Comparison of ENCODE assay signal across 19 cellular contexts in the genomic region with DNA sequence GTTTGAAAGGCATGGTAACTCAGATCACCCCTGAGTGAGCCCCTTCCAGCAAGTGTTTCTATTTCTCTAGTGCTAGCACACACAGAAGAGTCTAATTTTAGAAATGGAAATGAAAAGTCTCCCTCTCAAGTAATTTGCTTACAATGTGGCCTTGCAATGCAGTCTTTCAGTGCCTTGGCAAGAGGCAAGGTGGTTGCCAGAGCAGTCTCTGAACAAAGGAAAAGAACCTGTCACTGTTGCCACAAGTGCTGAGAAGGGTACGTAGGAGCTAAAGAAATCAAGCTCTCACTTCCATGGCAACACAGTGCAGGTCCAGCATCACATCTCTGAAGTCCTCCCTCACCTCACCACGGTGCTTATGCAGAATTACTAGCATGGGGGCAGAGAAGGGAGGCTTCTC.
DNase-seq lines count a peak whose midpoint lies in the region; ATAC-seq, FAIRE-seq and TF ChIP-seq lines count a peak whose summit lies in the region.
"Had no signal": no experiment of that assay in that cellular context is flagged by ENCODE, and none has a peak within 500 bp of the region (broad histone marks: within the 10 kb centered on the region; RNA-seq: fewer than 3 reads in every experiment).

No MANE protein-coding gene starts in this region.

- TF ChIP-seq RAD21 in HepG2 (CRISPR knock-in tag; IDR thresholded peaks at IDR 0.05): no peak

- H3K36me3 ChIP-seq in body of pancreas (replicated peaks in 1 of 2; ENCODE audit: insufficient read depth in 1 of 2, low read depth in 2 of 2): no peaks in the 10 kb centered on the region
- no peaks in the 10 kb centered on the region for H3K36me3 ChIP-seq in HepG2 (replicated peaks in 1 of 2; ENCODE audit: control insufficient read depth in 1 of 2, insufficient read depth in 2 of 2, low read length in 2 of 2)
- H3K36me3 ChIP-seq: BLaER1 treated with 17β-estradiol and CSF1 and Interleukin-3, amounts not matched to agents 10 nM and 100 nM; cardiac muscle cell had no signal

- no peak overlapping the region for H2AFZ ChIP-seq in HepG2 (ENCODE audit: low read length)

- no peak overlapping the region for H3K4me2 ChIP-seq in HepG2 (ENCODE audit: low read depth, low read length)
- H3K4me2 ChIP-seq: BLaER1 treated with 17β-estradiol and CSF1 and Interleukin-3, amounts not matched to agents 10 nM and 100 nM; smooth muscle cell had no signal

- no peak overlapping the region for H3K9ac ChIP-seq in HepG2 (ENCODE audit: insufficient read depth, low read depth, low read length)
- H3K9ac ChIP-seq: BLaER1 treated with 17β-estradiol and CSF1 and Interleukin-3, amounts not matched to agents 10 nM and 100 nM had no signal

- no peak overlapping the region for H3K27ac ChIP-seq in body of pancreas
- H3K27ac ChIP-seq in HepG2 (ENCODE audit: extremely low read length, insufficient read depth, low read length): no peak overlapping the region
- H3K27ac ChIP-seq: BLaER1 treated with 17β-estradiol and CSF1 and Interleukin-3, amounts not matched to agents 10 nM and 100 nM; cardiac muscle cell had no signal

- no peaks in the 10 kb centered on the region for H3K27me3 Mint-ChIP-seq in stimulated activated memory B cell treated with anti-CD40 and anti-IgM and Interleukin-4, amounts not matched to agents 10 μg/mL and 1 μg/mL and 100 μg/mL, for 72 hours
- H3K27me3 Mint-ChIP-seq: activated naive CD8-positive, alpha-beta T cell treated with anti-CD3 and anti-CD28 coated beads for 36 hours; stimulated activated naive CD8-positive, alpha-beta T cell treated with anti-CD3 and anti-CD28 coated beads, Interleukin-15, amount 100 ng/mL, for 72 hours had no signal

- no peaks in the 10 kb centered on the region for H3K4me1 Mint-ChIP-seq in stimulated activated memory B cell treated with anti-CD40 and anti-IgM and Interleukin-4, amounts not matched to agents 10 μg/mL and 1 μg/mL and 100 μg/mL, for 72 hours
- H3K4me1 Mint-ChIP-seq: activated naive CD8-positive, alpha-beta T cell treated with anti-CD3 and anti-CD28 coated beads for 36 hours; stimulated activated naive CD8-positive, alpha-beta T cell treated with anti-CD3 and anti-CD28 coated beads, Interleukin-15, amount 100 ng/mL, for 72 hours had no signal

- no peak for FAIRE-seq in HepG2 (lab: Jason Lieb, UNC)
- FAIRE-seq: K562 had no signal

- POLR2A ChIA-PET in HepG2 (lab: Yijun Ruan, JAX): no interaction called here

- no peaks in the 10 kb centered on the region for H3K4me1 ChIP-seq in body of pancreas
- H3K4me1 ChIP-seq in HepG2 (ENCODE audit: insufficient read depth, low read length): no peaks in the 10 kb centered on the region
- H3K4me1 ChIP-seq: BLaER1 treated with 17β-estradiol and CSF1 and Interleukin-3, amounts not matched to agents 10 nM and 100 nM had no signal

- BruUV-seq in HepG2 (replicated peaks; lab: Mats Ljungman, UMichigan): no TSS peak

- no peak for TF ChIP-seq EP300 in HepG2 (IDR thresholded peaks at IDR 0.05; ENCODE audit: low read depth in 2 of 2, low read length in 2 of 2)
- no peak for TF ChIP-seq EP300 in HepG2 (CRISPR knock-in tag; IDR thresholded peaks at IDR 0.05; ENCODE audit: borderline replicate concordance)

- no peaks in the 10 kb centered on the region for H3K27me3 ChIP-seq in body of pancreas
- no peaks in the 10 kb centered on the region for H3K27me3 ChIP-seq in HepG2 (ENCODE audit: control insufficient read depth in 1 of 2, insufficient read depth in 2 of 2, low read length in 2 of 2)
- H3K27me3 ChIP-seq: BLaER1 treated with 17β-estradiol and CSF1 and Interleukin-3, amounts not matched to agents 10 nM and 100 nM; cardiac muscle cell had no signal

- peak; percentile 41 for ATAC-seq in GM18909 (IDR thresholded peaks at IDR 0.05; ENCODE audit: poor library complexity, unreplicated experiment)
- peak; percentile 73 for ATAC-seq in HG02798 (IDR thresholded peaks at IDR 0.05; ENCODE audit: poor library complexity, unreplicated experiment)
- peak; percentile 71 for ATAC-seq in stimulated activated memory B cell treated with anti-CD40 and anti-IgM and Interleukin-4, amounts not matched to agents 10 μg/mL and 1 μg/mL and 100 μg/mL, for 72 hours
- no peak for ATAC-seq in body of pancreas
- no peak for ATAC-seq in HepG2
- ATAC-seq: K562; stimulated activated naive CD8-positive, alpha-beta T cell treated with anti-CD3 and anti-CD28 coated beads, Interleukin-15, amount 100 ng/mL, for 72 hours had no signal

- no peak overlapping the region for H3K27ac Mint-ChIP-seq in stimulated activated memory B cell treated with anti-CD40 and anti-IgM and Interleukin-4, amounts not matched to agents 10 μg/mL and 1 μg/mL and 100 μg/mL, for 72 hours
- H3K27ac Mint-ChIP-seq: activated naive CD8-positive, alpha-beta T cell treated with anti-CD3 and anti-CD28 coated beads for 36 hours; stimulated activated naive CD8-positive, alpha-beta T cell treated with anti-CD3 and anti-CD28 coated beads, Interleukin-15, amount 100 ng/mL, for 72 hours had no signal

- intact Hi-C loops in body of pancreas (cut with DNase I): no loop called here
- intact Hi-C loops in HepG2 (cut with micrococcal nuclease; ENCODE audit: unreplicated experiment): no loop called here

- TF ChIP-seq CTCF in body of pancreas (IDR thresholded peaks at IDR 0.05) (no peak), HepG2 (CRISPR knock-in tag; IDR thresholded peaks at IDR 0.05) (no peak)

- no peaks in the 10 kb centered on the region for H3K36me3 Mint-ChIP-seq in stimulated activated memory B cell treated with anti-CD40 and anti-IgM and Interleukin-4, amounts not matched to agents 10 μg/mL and 1 μg/mL and 100 μg/mL, for 72 hours
- H3K36me3 Mint-ChIP-seq: activated naive CD8-positive, alpha-beta T cell treated with anti-CD3 and anti-CD28 coated beads for 36 hours had no signal

- DNase-seq in NCI-H526 treated with DMSO at 0.1 percent for 48 hours (lab: John Stamatoyannopoulos, UW): peak; percentile 46
- DNase-seq in body of pancreas: no peak
- DNase-seq in HepG2 (ENCODE audit: low spot score): no peak
- DNase-seq in NCI-H345 (lab: John Stamatoyannopoulos, UW): no peak
- DNase-seq: activated CD4-positive, alpha-beta T cell treated with anti-CD3 and anti-CD28 coated beads for 4 hours; activated naive CD8-positive, alpha-beta T cell treated with anti-CD3 and anti-CD28 coated beads for 36 hours; DMS53; effector memory CD4-positive, alpha-beta T cell; NCI-H146; posterior cingulate gyrus; Right ventricle myocardium superior; stimulated activated naive CD8-positive, alpha-beta T cell treated with anti-CD3 and anti-CD28 coated beads, Interleukin-15, amount 100 ng/mL, for 72 hours had no signal

- no peaks in the 10 kb centered on the region for H4K20me1 ChIP-seq in HepG2 (ENCODE audit: insufficient read depth, low read length)
- H4K20me1 ChIP-seq: BLaER1 treated with 17β-estradiol and CSF1 and Interleukin-3, amounts not matched to agents 10 nM and 100 nM had no signal

- H3K9me3 ChIP-seq in body of pancreas: no peaks in the 10 kb centered on the region
- H3K9me3 ChIP-seq in HepG2 (ENCODE audit: low read length): no peaks in the 10 kb centered on the region
- H3K9me3 ChIP-seq: BLaER1 treated with 17β-estradiol and CSF1 and Interleukin-3, amounts not matched to agents 10 nM and 100 nM had no signal

- TF ChIP-seq POLR2A in body of pancreas (IDR thresholded peaks at IDR 0.05) (no peak), HepG2 (IDR thresholded peaks at IDR 0.05; ENCODE audit: insufficient read depth in 1 of 2, low read depth in 2 of 2, low read length in 2 of 2) (no peak)

- H3K4me3 Mint-ChIP-seq in stimulated activated memory B cell treated with anti-CD40 and anti-IgM and Interleukin-4, amounts not matched to agents 10 μg/mL and 1 μg/mL and 100 μg/mL, for 72 hours: no peak overlapping the region
- H3K4me3 Mint-ChIP-seq: activated naive CD8-positive, alpha-beta T cell treated with anti-CD3 and anti-CD28 coated beads for 36 hours; stimulated activated naive CD8-positive, alpha-beta T cell treated with anti-CD3 and anti-CD28 coated beads, Interleukin-15, amount 100 ng/mL, for 72 hours had no signal

- CTCF ChIA-PET in HepG2 (lab: Yijun Ruan, JAX; ENCODE audit: low intra/inter-chr PET ratio, low total read pairs): no interaction called here

- no peaks in the 10 kb centered on the region for H3K9me3 Mint-ChIP-seq in stimulated activated memory B cell treated with anti-CD40 and anti-IgM and Interleukin-4, amounts not matched to agents 10 μg/mL and 1 μg/mL and 100 μg/mL, for 72 hours
- H3K9me3 Mint-ChIP-seq: activated naive CD8-positive, alpha-beta T cell treated with anti-CD3 and anti-CD28 coated beads for 36 hours; stimulated activated naive CD8-positive, alpha-beta T cell treated with anti-CD3 and anti-CD28 coated beads, Interleukin-15, amount 100 ng/mL, for 72 hours had no signal

- 42 to 45% methylated on average over 2 of the region's 2 CpGs for WGBS in body of pancreas, 2 donors
- 26% methylated on average over 2 of the region's 2 CpGs for WGBS in HepG2 (ENCODE audit: low lambda C conversion rate)

- H3K4me3 ChIP-seq in body of pancreas (no peak overlapping the region), HepG2 (replicated peaks in 1 of 3; ENCODE audit: insufficient read depth in 1 of 3, low read depth in 2 of 3, low read length in 3 of 3) (no peak overlapping the region)
- H3K4me3 ChIP-seq: BLaER1 treated with 17β-estradiol and CSF1 and Interleukin-3, amounts not matched to agents 10 nM and 100 nM; cardiac muscle cell; K562; smooth muscle cell had no signal

- H3K79me2 ChIP-seq in HepG2 (ENCODE audit: insufficient read depth, low read length): no peaks in the 10 kb centered on the region

- in situ Hi-C loops in HepG2 (cut with HindIII; ENCODE audit: extremely low pct_ligation_motif_present, low pct_unique_long_range_greater_than_20kb): no loop called here

TF ChIP-seq in HepG2, 621 proteins besides CTCF, POLR2A, EP300 and RAD21:
- TF ChIP-seq, protein P1, sequence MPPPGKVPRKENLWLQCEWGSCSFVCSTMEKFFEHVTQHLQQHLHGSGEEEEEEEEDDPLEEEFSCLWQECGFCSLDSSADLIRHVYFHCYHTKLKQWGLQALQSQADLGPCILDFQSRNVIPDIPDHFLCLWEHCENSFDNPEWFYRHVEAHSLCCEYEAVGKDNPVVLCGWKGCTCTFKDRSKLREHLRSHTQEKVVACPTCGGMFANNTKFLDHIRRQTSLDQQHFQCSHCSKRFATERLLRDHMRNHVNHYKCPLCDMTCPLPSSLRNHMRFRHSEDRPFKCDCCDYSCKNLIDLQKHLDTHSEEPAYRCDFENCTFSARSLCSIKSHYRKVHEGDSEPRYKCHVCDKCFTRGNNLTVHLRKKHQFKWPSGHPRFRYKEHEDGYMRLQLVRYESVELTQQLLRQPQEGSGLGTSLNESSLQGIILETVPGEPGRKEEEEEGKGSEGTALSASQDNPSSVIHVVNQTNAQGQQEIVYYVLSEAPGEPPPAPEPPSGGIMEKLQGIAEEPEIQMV (CRISPR knock-in tag; IDR thresholded peaks at IDR 0.05; ENCODE audit: low read depth): no peak
- no peak for TF ChIP-seq CC2D1A (CRISPR knock-in tag; IDR thresholded peaks at IDR 0.05)
- TF ChIP-seq CEBPG (CRISPR knock-in tag; IDR thresholded peaks at IDR 0.05): no peak
- no peak for TF ChIP-seq ZNF460 (CRISPR knock-in tag; IDR thresholded peaks at IDR 0.05; ENCODE audit: borderline replicate concordance)
- no peak for TF ChIP-seq ZNF282 (IDR thresholded peaks at IDR 0.05; ENCODE audit: partially characterized antibody)
- TF ChIP-seq MEIS1 (CRISPR knock-in tag; IDR thresholded peaks at IDR 0.05; ENCODE audit: borderline replicate concordance): no peak

Comparison
In these comparisons a context has a peak if more than half of its experiments do, and no peak if none do; other contexts are left out.
1. ATAC-seq: peak in GM18909 (single experiment), HG02798 (single experiment) and stimulated activated memory B cell treated with anti-CD40 and anti-IgM and Interleukin-4, amounts not matched to agents 10 μg/mL and 1 μg/mL and 100 μg/mL, for 72 hours (single experiment); none in body of pancreas (single experiment) and HepG2 (single experiment).